In the genomic region with DNA sequence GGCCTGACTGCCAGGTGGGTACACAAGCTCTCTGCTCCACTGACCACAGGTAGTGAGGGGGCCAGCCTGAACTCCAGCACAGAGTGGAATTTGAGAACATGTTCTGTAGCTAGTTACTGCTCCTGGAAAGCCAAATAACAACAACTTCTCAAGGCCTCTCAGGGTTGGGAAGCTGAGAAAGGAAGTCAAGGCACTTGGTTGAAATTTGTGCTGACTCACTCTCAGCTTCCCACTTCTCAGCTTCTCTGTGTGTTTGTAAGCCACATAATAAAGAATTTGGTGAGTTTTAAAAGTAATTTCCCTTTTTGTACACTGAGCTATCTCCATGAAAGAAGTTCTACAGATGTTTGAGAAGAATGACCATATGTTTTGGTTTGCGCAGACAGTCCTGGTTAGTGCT, we compare ENCODE assay signal across 15 cellular contexts.
DNase-seq lines count a peak whose midpoint lies in the region; TF ChIP-seq lines count a peak whose summit lies in the region.
"Had no signal": no experiment of that assay in that cellular context is flagged by ENCODE, and none has a peak within 500 bp of the region (broad histone marks: within the 10 kb centered on the region; RNA-seq: fewer than 3 reads in every experiment).

No MANE protein-coding gene starts in this region.

- H3K9me3 Mint-ChIP-seq in HFFc6, result peaks cover 2% of the 10 kb centered on the region; the same call in 1 of the 2 replicates
- peaks cover 26% of the 10 kb centered on the region for H3K9me3 Mint-ChIP-seq in dendritic cell treated with granulocyte-macrophage colony-stimulating factor and Interleukin-4, amounts not matched to agents 40 ng/mL and 50 ng/mL, for 4 days

- H3K27ac ChIP-seq in smooth muscle cell (ENCODE audit: low read depth) (peak overlapping the region; percentile 28), esophagus squamous epithelium (no peak overlapping the region)
- H3K27ac ChIP-seq: sigmoid colon had no signal

- peaks cover 19% of the 10 kb centered on the region for H3K4me1 Mint-ChIP-seq in HFFc6 (ENCODE audit: low read depth)
- peaks cover 57% of the 10 kb centered on the region for H3K4me1 Mint-ChIP-seq in dendritic cell treated with granulocyte-macrophage colony-stimulating factor and Interleukin-4, amounts not matched to agents 40 ng/mL and 50 ng/mL, for 4 days (ENCODE audit: low read depth)
- H3K4me1 Mint-ChIP-seq: naive B cell had no signal

- WGBS in smooth muscle cell (ENCODE audit: low lambda C conversion rate), result 90% methylated on average over 1 of the region's 1 CpG
- 80 to 90% methylated on average over 1 of the region's 1 CpG for WGBS in esophagus squamous epithelium, 2 donors

- H3K4me3 ChIP-seq in smooth muscle cell (no peak overlapping the region), esophagus squamous epithelium (no peak overlapping the region)
- H3K4me3 ChIP-seq: sigmoid colon had no signal

- H3K79me2 ChIP-seq in smooth muscle cell (ENCODE audit: low read depth), result no peaks in the 10 kb centered on the region

- peak overlapping the region; percentile 80 for H3K27ac Mint-ChIP-seq in HFFc6
- peak overlapping the region; percentile 91 for H3K27ac Mint-ChIP-seq in dendritic cell treated with granulocyte-macrophage colony-stimulating factor and Interleukin-4, amounts not matched to agents 40 ng/mL and 50 ng/mL, for 4 days

- no peaks in the 10 kb centered on the region for H3F3A ChIP-seq in smooth muscle cell (ENCODE audit: low read depth)

- H3K27me3 ChIP-seq in smooth muscle cell (ENCODE audit: low read depth) (no peaks in the 10 kb centered on the region), esophagus squamous epithelium (no peaks in the 10 kb centered on the region)
- H3K27me3 ChIP-seq: sigmoid colon had no signal

- no peaks in the 10 kb centered on the region; the same call in 1 of the 2 replicates for H3K27me3 Mint-ChIP-seq in HFFc6 (ENCODE audit: insufficient read depth)
- H3K27me3 Mint-ChIP-seq in dendritic cell treated with granulocyte-macrophage colony-stimulating factor and Interleukin-4, amounts not matched to agents 40 ng/mL and 50 ng/mL, for 4 days, result no peaks in the 10 kb centered on the region

- no peak overlapping the region for H3K9ac ChIP-seq in smooth muscle cell (ENCODE audit: low read depth)

- intact Hi-C loops in dendritic cell treated with granulocyte-macrophage colony-stimulating factor and Interleukin-4, amounts not matched to agents 40 ng/mL and 50 ng/mL, for 4 days (cut with micrococcal nuclease), result loop anchor here (5.0 to 10.0 kb wide), 2 partner anchors 33 to 310 kb away; no protein-coding TSS in a partner anchor
- intact Hi-C loops in esophagus squamous epithelium (cut with DNase I), result no loop called here
- intact Hi-C loops in posterior cingulate gyrus (cut with DNase I), result no loop called here

- peak overlapping the region; percentile 62 for H2AFZ ChIP-seq in smooth muscle cell (ENCODE audit: low read depth)

- no peak overlapping the region for H3K4me2 ChIP-seq in smooth muscle cell

- no peaks in the 10 kb centered on the region for H3K36me3 Mint-ChIP-seq in HFFc6 (ENCODE audit: low read depth)
- H3K36me3 Mint-ChIP-seq in dendritic cell treated with granulocyte-macrophage colony-stimulating factor and Interleukin-4, amounts not matched to agents 40 ng/mL and 50 ng/mL, for 4 days (ENCODE audit: low read depth), result peaks cover 16% of the 10 kb centered on the region
- H3K36me3 Mint-ChIP-seq: naive B cell had no signal

- TF ChIP-seq POLR2A in esophagus squamous epithelium (IDR thresholded peaks at IDR 0.05), result no peak

- H3K9me3 ChIP-seq in smooth muscle cell (replicated peaks; ENCODE audit: low read depth) (no peaks in the 10 kb centered on the region), esophagus squamous epithelium (no peaks in the 10 kb centered on the region)
- H3K9me3 ChIP-seq: sigmoid colon had no signal

- DNase-seq in HFFc6, result no peak
- DNase-seq in NOMO-1 treated with dmso at 0.1 percent for 144 hours (lab: John Stamatoyannopoulos, UW; ENCODE audit: unreplicated experiment), result peak; percentile 6
- no peak for DNase-seq in smooth muscle cell (lab: John Stamatoyannopoulos, UW; ENCODE audit: unreplicated experiment)
- no peak for DNase-seq in esophagus squamous epithelium (lab: John Stamatoyannopoulos, UW)
- DNase-seq in SW 1271 (lab: John Stamatoyannopoulos, UW), result no peak
- no peak for DNase-seq in posterior cingulate gyrus
- DNase-seq: activated CD4-positive, CD25-positive, alpha-beta regulatory T cell treated with anti-CD3 and anti-CD28 coated beads, Interleukin-2, amount 50 U/mL, for 72 hours; activated T-cell treated with anti-CD3 and anti-CD28 coated beads, Interleukin-2, amount 50 U/mL, for 48 hours; COR-L47; head of caudate nucleus; naive B cell; NCI-H1694 treated with DMSO at 0.1 percent for 48 hours; sigmoid colon; substantia nigra had no signal

- H3K4me1 ChIP-seq in smooth muscle cell (ENCODE audit: low read depth) (no peaks in the 10 kb centered on the region), esophagus squamous epithelium (no peaks in the 10 kb centered on the region)
- H3K4me1 ChIP-seq: sigmoid colon had no signal

- no peaks in the 10 kb centered on the region for H4K20me1 ChIP-seq in smooth muscle cell (ENCODE audit: low read depth)

- H3K36me3 ChIP-seq in smooth muscle cell (ENCODE audit: low read depth) (no peaks in the 10 kb centered on the region), esophagus squamous epithelium (no peaks in the 10 kb centered on the region)
- H3K36me3 ChIP-seq: sigmoid colon had no signal

- no peak overlapping the region for H3K4me3 Mint-ChIP-seq in HFFc6
- H3K4me3 Mint-ChIP-seq in dendritic cell treated with granulocyte-macrophage colony-stimulating factor and Interleukin-4, amounts not matched to agents 40 ng/mL and 50 ng/mL, for 4 days, result no peak overlapping the region
- H3K4me3 Mint-ChIP-seq: naive B cell had no signal

- no peak for TF ChIP-seq CTCF in HFFc6 (IDR thresholded peaks at IDR 0.05)
- TF ChIP-seq CTCF in smooth muscle cell (IDR thresholded peaks at IDR 0.05; ENCODE audit: borderline replicate concordance, insufficient read depth, poor library complexity, severe bottlenecking), result no peak
- TF ChIP-seq CTCF in esophagus squamous epithelium (IDR thresholded peaks at IDR 0.05), result no peak
